25 cellular contexts compared by ENCODE assay signal in genomic region chr1:156221986-156222692, GRCh38. TPM values are rescaled to one million over a fixed set of nuclear protein-coding genes. Genes with fewer than 3 reads are reported as not detected.
A peak's percentile ranks its signal among the peaks of the same experiment; 100 is the strongest.
DNase-seq lines count a peak whose midpoint lies in the region; ATAC-seq and TF ChIP-seq lines count a peak whose summit lies in the region.
"Had no signal": no experiment of that assay in that cellular context is flagged by ENCODE, and none has a peak within 500 bp of the region (broad histone marks: within the 10 kb centered on the region; RNA-seq: fewer than 3 reads in every experiment).

No MANE protein-coding gene starts in this region.

- H3K36me3 Mint-ChIP-seq in activated CD4-positive, alpha-beta T cell treated with anti-CD3 and anti-CD28 coated beads for 36 hours (ENCODE audit: low read depth), result peaks cover 71% of the 10 kb centered on the region
- H3K36me3 Mint-ChIP-seq in CD4-positive, CD25-positive, alpha-beta regulatory T cell, result peaks cover 42% of the 10 kb centered on the region
- peaks cover 59% of the 10 kb centered on the region for H3K36me3 Mint-ChIP-seq in activated CD8-positive, alpha-beta T cell treated with anti-CD3 and anti-CD28 coated beads for 36 hours (ENCODE audit: low read depth)

- no peaks in the 10 kb centered on the region for H3K27me3 Mint-ChIP-seq in activated CD4-positive, alpha-beta T cell treated with anti-CD3 and anti-CD28 coated beads for 36 hours
- no peaks in the 10 kb centered on the region for H3K27me3 Mint-ChIP-seq in CD4-positive, CD25-positive, alpha-beta regulatory T cell
- H3K27me3 Mint-ChIP-seq in activated CD8-positive, alpha-beta T cell treated with anti-CD3 and anti-CD28 coated beads for 36 hours, result no peaks in the 10 kb centered on the region
- H3K27me3 Mint-ChIP-seq: activated B cell treated with CpG ODN at 0.5 μM for 24 hours; B cell; dendritic cell treated with granulocyte-macrophage colony-stimulating factor and Interleukin-4, amounts not matched to agents 40 ng/mL and 50 ng/mL, for 4 days had no signal

- POLR2A ChIA-PET in activated CD4-positive, alpha-beta T cell treated with anti-CD3 and anti-CD28 coated beads for 36 hours (lab: Charles Lee), result interaction anchor here (0.6 to 3.3 kb wide), 4 partner anchors 9 to 126 kb away, joined by 3 to 30 read pairs (median 5); partner anchors contain the start of gene PMF1
- POLR2A ChIA-PET in activated CD8-positive, alpha-beta T cell treated with anti-CD3 and anti-CD28 coated beads for 36 hours (lab: Charles Lee), result interaction anchor here (7.0 to 7.1 kb wide), 4 partner anchors 9 to 125 kb away, joined by 38 to 88 read pairs (median 63); partner anchors contain the start of genes PMF1 and SEMA4A

- TF ChIP-seq CTCF in activated CD8-positive, alpha-beta T cell treated with anti-CD3 and anti-CD28 coated beads for 36 hours (IDR thresholded peaks at IDR 0.05), result no peak
- TF ChIP-seq CTCF in dorsolateral prefrontal cortex (IDR thresholded peaks at IDR 0.05 in 54 of 56, conservative IDR thresholded peaks at IDR 0.05 in 2 of 56; ENCODE audit: low read depth in 1 of 56, partially characterized antibody in 56 of 56), result no peak

- no peaks in the 10 kb centered on the region for H3K27me3 ChIP-seq in CD4-positive, CD25-positive, alpha-beta regulatory T cell (ENCODE audit: control insufficient read depth, insufficient read depth, low read length)
- H3K27me3 ChIP-seq in dorsolateral prefrontal cortex, result no peaks in the 10 kb centered on the region
- H3K27me3 ChIP-seq: adrenal gland, MG63, ovary, SJCRH30 had no signal

- peaks cover 38% of the 10 kb centered on the region for H3K36me3 ChIP-seq in CD4-positive, CD25-positive, alpha-beta regulatory T cell (ENCODE audit: control insufficient read depth, insufficient read depth, low read length)
- H3K36me3 ChIP-seq: ovary had no signal

- CTCF ChIA-PET in activated CD4-positive, alpha-beta T cell treated with anti-CD3 and anti-CD28 coated beads for 36 hours (lab: Charles Lee), result interaction anchor here (0.7 to 5.6 kb wide), 4 partner anchors 9 to 126 kb away, joined by 3 to 40 read pairs (median 5); partner anchors contain the start of genes PMF1 and SLC25A44
- CTCF ChIA-PET in activated CD8-positive, alpha-beta T cell treated with anti-CD3 and anti-CD28 coated beads for 36 hours (lab: Charles Lee), result interaction anchor here (0.7 to 7.2 kb wide), 8 partner anchors 9 to 698 kb away, joined by 3 to 269 read pairs (median 4); partner anchors contain the start of genes PMF1 and SLC25A44

- no peaks in the 10 kb centered on the region for H3K9me3 ChIP-seq in CD4-positive, CD25-positive, alpha-beta regulatory T cell (ENCODE audit: control insufficient read depth in 2 of 2, low read length in 2 of 2)
- H3K9me3 ChIP-seq: adrenal gland, HAP-1, MG63, ovary, SJCRH30 had no signal

- peak overlapping the region; percentile 98 for H3K27ac Mint-ChIP-seq in activated CD4-positive, alpha-beta T cell treated with anti-CD3 and anti-CD28 coated beads for 36 hours
- H3K27ac Mint-ChIP-seq in CD4-positive, CD25-positive, alpha-beta regulatory T cell, result peak overlapping the region; percentile 54 to 85 (median 63)
- H3K27ac Mint-ChIP-seq in activated CD8-positive, alpha-beta T cell treated with anti-CD3 and anti-CD28 coated beads for 36 hours, result peak overlapping the region; percentile 99
- H3K27ac Mint-ChIP-seq: activated B cell treated with CpG ODN at 0.5 μM for 24 hours; B cell; dendritic cell treated with granulocyte-macrophage colony-stimulating factor and Interleukin-4, amounts not matched to agents 40 ng/mL and 50 ng/mL, for 4 days had no signal

- H3K4me1 Mint-ChIP-seq in activated CD4-positive, alpha-beta T cell treated with anti-CD3 and anti-CD28 coated beads for 36 hours, result peaks cover 78% of the 10 kb centered on the region
- peaks cover 31 to 59% (median 45%) of the 10 kb centered on the region in 4 donors for H3K4me1 Mint-ChIP-seq in CD4-positive, CD25-positive, alpha-beta regulatory T cell
- peaks cover 75% of the 10 kb centered on the region for H3K4me1 Mint-ChIP-seq in activated CD8-positive, alpha-beta T cell treated with anti-CD3 and anti-CD28 coated beads for 36 hours (ENCODE audit: low read depth)

- H3K4me3 Mint-ChIP-seq in activated CD4-positive, alpha-beta T cell treated with anti-CD3 and anti-CD28 coated beads for 36 hours, result peak overlapping the region; percentile 65
- H3K4me3 Mint-ChIP-seq in CD4-positive, CD25-positive, alpha-beta regulatory T cell, result peak overlapping the region in 1 of 4 donors; percentile 57
- H3K4me3 Mint-ChIP-seq in activated CD8-positive, alpha-beta T cell treated with anti-CD3 and anti-CD28 coated beads for 36 hours, result peak overlapping the region; percentile 67
- H3K4me3 Mint-ChIP-seq: activated B cell treated with CpG ODN at 0.5 μM for 24 hours; B cell; dendritic cell treated with granulocyte-macrophage colony-stimulating factor and Interleukin-4, amounts not matched to agents 40 ng/mL and 50 ng/mL, for 4 days had no signal

- H3K4me3 ChIP-seq in CD4-positive, CD25-positive, alpha-beta regulatory T cell (ENCODE audit: low read depth, low read length), result no peak overlapping the region
- no peak overlapping the region for H3K4me3 ChIP-seq in dorsolateral prefrontal cortex
- H3K4me3 ChIP-seq: adrenal gland, HAP-1, K562, MG63, ovary, SJCRH30 had no signal

- no peak for DNase-seq in activated CD4-positive, alpha-beta T cell treated with anti-CD3 and anti-CD28 coated beads for 36 hours
- DNase-seq in activated CD4-positive, alpha-beta T cell treated with anti-CD3 and anti-CD28 coated beads for 1 hour, result no peak
- DNase-seq in CD4-positive, CD25-positive, alpha-beta regulatory T cell, result no peak
- no peak for DNase-seq in activated CD8-positive, alpha-beta T cell treated with anti-CD3 and anti-CD28 coated beads for 36 hours
- DNase-seq in dorsolateral prefrontal cortex, result no peak
- DNase-seq in amniotic stem cell (lab: John Stamatoyannopoulos, UW), result no peak
- no peak for DNase-seq in NCI-H524 (lab: John Stamatoyannopoulos, UW)
- DNase-seq: activated B cell treated with CpG ODN at 0.5 μM for 24 hours, adrenal gland, DMS79, NCI-H1417, NCI-H510A treated with DMSO at 0.1 percent for 48 hours, ovary, right cardiac atrium, SJCRH30, T-helper 9 cell had no signal

- peaks cover 30% of the 10 kb centered on the region for H3K4me1 ChIP-seq in CD4-positive, CD25-positive, alpha-beta regulatory T cell (ENCODE audit: control insufficient read depth, insufficient read depth, low read length, poor library complexity, severe bottlenecking)
- H3K4me1 ChIP-seq: HAP-1, SJCRH30 had no signal

- intact Hi-C loops in activated CD4-positive, alpha-beta T cell treated with anti-CD3 and anti-CD28 coated beads for 36 hours (cut with DNase I, micrococcal nuclease), result loop anchor here (2.0 kb wide), 2 partner anchors 23 to 125 kb away; no protein-coding TSS in a partner anchor
- intact Hi-C loops in activated CD8-positive, alpha-beta T cell treated with anti-CD3 and anti-CD28 coated beads for 36 hours (cut with micrococcal nuclease), result loop anchor here (10.0 kb wide), 1 partner anchor 127 kb away; no protein-coding TSS in a partner anchor
- intact Hi-C loops in dorsolateral prefrontal cortex (cut with DNase I), result no loop called here

- H3K27ac ChIP-seq in CD4-positive, CD25-positive, alpha-beta regulatory T cell (ENCODE audit: insufficient read depth, low read length, poor library complexity, severe bottlenecking), result no peak overlapping the region
- peak overlapping the region in 33 of 59 donors; percentile 12 to 96 (median 80) for H3K27ac ChIP-seq in dorsolateral prefrontal cortex
- H3K27ac ChIP-seq: adrenal gland, ovary, SJCRH30 had no signal

- no peaks in the 10 kb centered on the region for H3K9me3 Mint-ChIP-seq in activated CD4-positive, alpha-beta T cell treated with anti-CD3 and anti-CD28 coated beads for 36 hours (ENCODE audit: low read depth)
- H3K9me3 Mint-ChIP-seq in CD4-positive, CD25-positive, alpha-beta regulatory T cell, result no peaks in the 10 kb centered on the region
- peaks cover 5% of the 10 kb centered on the region for H3K9me3 Mint-ChIP-seq in activated CD8-positive, alpha-beta T cell treated with anti-CD3 and anti-CD28 coated beads for 36 hours
- H3K9me3 Mint-ChIP-seq: activated B cell treated with CpG ODN at 0.5 μM for 24 hours; dendritic cell treated with granulocyte-macrophage colony-stimulating factor and Interleukin-4, amounts not matched to agents 40 ng/mL and 50 ng/mL, for 4 days had no signal

- ATAC-seq in activated CD4-positive, alpha-beta T cell treated with anti-CD3 and anti-CD28 coated beads for 36 hours, result no peak
- ATAC-seq in CD4-positive, CD25-positive, alpha-beta regulatory T cell (ENCODE audit: low read depth in 2 of 2), result no peak
- no peak for ATAC-seq in activated CD8-positive, alpha-beta T cell treated with anti-CD3 and anti-CD28 coated beads for 36 hours
- no peak for ATAC-seq in HG02840 (IDR thresholded peaks at IDR 0.05; ENCODE audit: low FRiP score, unreplicated experiment)
- ATAC-seq: K562, Panc1, right cardiac atrium had no signal

RNA-seq across cellular contexts. Expression of gene PMF1, which starts 9.3 kb away (rescaled TPM):
- 100 to 1,000 TPM; 108 to 117 TPM for total RNA-seq in activated CD4-positive, alpha-beta T cell treated with anti-CD3 and anti-CD28 coated beads for 36 hours
- total RNA-seq in CD4-positive, CD25-positive, alpha-beta regulatory T cell, result 69.3 TPM
- 10 to 100 TPM; 70.6 to 89.9 (median 88.7) TPM for polyA plus RNA-seq in CD4-positive, CD25-positive, alpha-beta regulatory T cell
- 10 to 100 TPM; 89.4 to 93.7 TPM for total RNA-seq in activated CD8-positive, alpha-beta T cell treated with anti-CD3 and anti-CD28 coated beads for 36 hours
- 10 to 100 TPM; 16.6 to 45.3 (median 27.0) TPM for total RNA-seq in dorsolateral prefrontal cortex

RNA-seq across cellular contexts. Expression of gene BGLAP, which starts 19.8 kb away (rescaled TPM):
- 1 to 10 TPM; 2.1 to 2.4 TPM for total RNA-seq in activated CD4-positive, alpha-beta T cell treated with anti-CD3 and anti-CD28 coated beads for 36 hours
- total RNA-seq in CD4-positive, CD25-positive, alpha-beta regulatory T cell, result 1.1 TPM
- not detected for polyA plus RNA-seq in CD4-positive, CD25-positive, alpha-beta regulatory T cell
- total RNA-seq in activated CD8-positive, alpha-beta T cell treated with anti-CD3 and anti-CD28 coated beads for 36 hours, result 1 to 10 TPM; 2.2 to 2.5 TPM
- total RNA-seq in dorsolateral prefrontal cortex, result 1 to 10 TPM in 111 of 120 experiments, under 1 TPM in 7, not detected in 2; 0.67 to 8.6 (median 2.6) TPM
- total RNA-seq: bronchial epithelial cell, glomerular endothelial cell had no signal

RNA-seq across cellular contexts. Expression of gene PAQR6, which starts 25.7 kb away (rescaled TPM):
- total RNA-seq in activated CD4-positive, alpha-beta T cell treated with anti-CD3 and anti-CD28 coated beads for 36 hours, result 1 to 10 TPM; 4.7 to 5.7 TPM
- total RNA-seq in CD4-positive, CD25-positive, alpha-beta regulatory T cell, result 3.7 TPM
- polyA plus RNA-seq in CD4-positive, CD25-positive, alpha-beta regulatory T cell, result 1 to 10 TPM in 1 of 4 donors, under 1 TPM in 3; 0.13 to 2.0 (median 0.57) TPM
- total RNA-seq in activated CD8-positive, alpha-beta T cell treated with anti-CD3 and anti-CD28 coated beads for 36 hours, result 1 to 10 TPM; 4.7 to 5.0 TPM
- 100 to 1,000 TPM in 104 of 120 experiments, 10 to 100 TPM in 16; 50.9 to 507 (median 173) TPM for total RNA-seq in dorsolateral prefrontal cortex

RNA-seq across cellular contexts. Expression of gene SLC25A44, which starts 28.2 kb away (rescaled TPM):
- total RNA-seq in activated CD4-positive, alpha-beta T cell treated with anti-CD3 and anti-CD28 coated beads for 36 hours, result 10 to 100 TPM; 42.4 to 51.9 TPM
- total RNA-seq in CD4-positive, CD25-positive, alpha-beta regulatory T cell, result 21.3 TPM
- polyA plus RNA-seq in CD4-positive, CD25-positive, alpha-beta regulatory T cell, result 10 to 100 TPM in 3 of 4 donors, 1 to 10 TPM in 1; 8.2 to 17.5 (median 12.7) TPM
- total RNA-seq in activated CD8-positive, alpha-beta T cell treated with anti-CD3 and anti-CD28 coated beads for 36 hours, result 10 to 100 TPM; 41.9 to 43.0 TPM
- 10 to 100 TPM; 30.5 to 80.5 (median 49.8) TPM for total RNA-seq in dorsolateral prefrontal cortex

Comparison
In these comparisons a context has a peak if more than half of its experiments do, and no peak if none do; other contexts are left out.
1. RNA of gene PAQR6, which starts 25.7 kb away (total RNA-seq): 50.9 to 507 TPM in dorsolateral prefrontal cortex; 4.7 to 5.7 TPM in activated CD4-positive, alpha-beta T cell treated with anti-CD3 and anti-CD28 coated beads for 36 hours, 4.7 to 5.0 TPM in activated CD8-positive, alpha-beta T cell treated with anti-CD3 and anti-CD28 coated beads for 36 hours and 3.7 TPM in CD4-positive, CD25-positive, alpha-beta regulatory T cell (single experiment); every median in the first group is over 4 times any median in the second.
2. intact Hi-C loops: an anchor here in activated CD4-positive, alpha-beta T cell treated with anti-CD3 and anti-CD28 coated beads for 36 hours (2.0 kb wide) and activated CD8-positive, alpha-beta T cell treated with anti-CD3 and anti-CD28 coated beads for 36 hours (10.0 kb wide); none called in dorsolateral prefrontal cortex.
3. Peak in every context shown above with its lines, with median percentiles within 50 percentile points of each other: H3K27ac Mint-ChIP-seq.